Comparison of ENCODE assay signal across 8 cellular contexts in genomic region chr17:42323268-42323773, GRCh38. TPM values are rescaled to one million over a fixed set of nuclear protein-coding genes. Genes with fewer than 3 reads are reported as not detected.
DNase-seq lines count a peak whose midpoint lies in the region; FAIRE-seq and TF ChIP-seq lines count a peak whose summit lies in the region.
"Had no signal": no experiment of that assay in that cellular context is flagged by ENCODE, and none has a peak within 500 bp of the region (broad histone marks: within the 10 kb centered on the region; RNA-seq: fewer than 3 reads in every experiment).

No MANE protein-coding gene starts in this region.

- H3K4me2 ChIP-seq in H9 (ENCODE audit: insufficient read depth, insufficient read length, low read length): no peak overlapping the region

- no peaks in the 10 kb centered on the region for H3K23me2 ChIP-seq in H9 (ENCODE audit: insufficient read length, low read depth, low read length, poor library complexity, severe bottlenecking)

- TF ChIP-seq CTCF in H9 (conservative IDR thresholded peaks at IDR 0.05): no peak
- TF ChIP-seq CTCF in neutrophil (IDR thresholded peaks at IDR 0.05): no peak

- H2BK20ac ChIP-seq in H9 (ENCODE audit: low read depth, low read length, poor library complexity, severe bottlenecking): no peak overlapping the region

- no peaks in the 10 kb centered on the region for H3K79me2 ChIP-seq in H9 (ENCODE audit: insufficient read depth, low read length)

- CTCF ChIA-PET in CD4-positive, alpha-beta memory T cell (lab: Charles Lee; ENCODE audit: partially characterized antibody): interaction anchor here (0.7 to 21.6 kb wide), 11 partner anchors 10 to 118 kb away, joined by 3 to 504 read pairs (median 5); partner anchors contain the start of genes CAVIN1 and STAT3

- no peaks in the 10 kb centered on the region for H3K79me1 ChIP-seq in H9 (ENCODE audit: insufficient read depth, low read depth, low read length, poor library complexity, severe bottlenecking)

- H3K18ac ChIP-seq in H9 (ENCODE audit: insufficient read length, low read depth, low read length): no peak overlapping the region

- intact Hi-C loops in CD4-positive, alpha-beta memory T cell (cut with micrococcal nuclease): loop anchor here (5.0 kb wide), 1 partner anchor 64 kb away; the partner anchor contains the start of gene STAT3

- no peak overlapping the region for H4K5ac ChIP-seq in H9 (ENCODE audit: insufficient read length, low read depth, low read length)

- H3K4me3 Mint-ChIP-seq in CD4-positive, alpha-beta memory T cell: peak overlapping the region in 2 of 8 donors; percentile 6 to 22
- H3K4me3 Mint-ChIP-seq in H9: no peak overlapping the region
- H3K4me3 Mint-ChIP-seq in activated naive CD8-positive, alpha-beta T cell: no peak overlapping the region

- H3K27ac Mint-ChIP-seq in CD4-positive, alpha-beta memory T cell: peak overlapping the region; percentile 68 to 94 (median 81)
- H3K27ac Mint-ChIP-seq in H9: peak overlapping the region; percentile 44 to 86 (median 80); a peak in 2 of 7 replicates
- H3K27ac Mint-ChIP-seq in activated naive CD8-positive, alpha-beta T cell: peak overlapping the region; percentile 43

- no peak overlapping the region for H3T11ph ChIP-seq in H9 (ENCODE audit: low read length)

- no peak overlapping the region for H3K27ac ChIP-seq in CD4-positive, alpha-beta memory T cell (ENCODE audit: low read depth, low read length)
- H3K27ac ChIP-seq in H9 (ENCODE audit: insufficient read length, low read depth, low read length) (no peak overlapping the region), neutrophil (peak overlapping the region; percentile 61)

- no peak overlapping the region for H3K14ac ChIP-seq in H9 (ENCODE audit: insufficient read depth, low read length)

- no peaks in the 10 kb centered on the region for H3K27me3 Mint-ChIP-seq in CD4-positive, alpha-beta memory T cell
- no peaks in the 10 kb centered on the region for H3K27me3 Mint-ChIP-seq in H9 (ENCODE audit: low read depth)
- no peaks in the 10 kb centered on the region for H3K27me3 Mint-ChIP-seq in activated naive CD8-positive, alpha-beta T cell

- no peak overlapping the region for H4K91ac ChIP-seq in H9 (ENCODE audit: insufficient read length, low read depth, low read length)

- no peak overlapping the region for H2BK5ac ChIP-seq in H9 (ENCODE audit: insufficient read length, low read length)

- no peak overlapping the region for H2BK120ac ChIP-seq in H9 (ENCODE audit: low read depth, low read length, poor library complexity, severe bottlenecking)

- H3K27me3 ChIP-seq in CD4-positive, alpha-beta memory T cell (ENCODE audit: insufficient read depth, low read length): no peaks in the 10 kb centered on the region
- H3K27me3 ChIP-seq in H9 (ENCODE audit: insufficient read depth, low read length) (no peaks in the 10 kb centered on the region), neutrophil (no peaks in the 10 kb centered on the region)

- no peak overlapping the region for H2BK12ac ChIP-seq in H9 (ENCODE audit: insufficient read length, low read depth, low read length)

- POLR2A ChIA-PET in CD4-positive, alpha-beta memory T cell (lab: Charles Lee; ENCODE audit: partially characterized antibody): interaction anchor here (1.0 to 4.3 kb wide), 5 partner anchors 9 to 83 kb away, joined by 3 to 30 read pairs (median 8); partner anchors contain the start of gene STAT3

- H3K9me3 ChIP-seq in CD4-positive, alpha-beta memory T cell (ENCODE audit: control insufficient read depth in 1 of 2, low read length in 2 of 2): no peaks in the 10 kb centered on the region
- H3K9me3 ChIP-seq in H9 (ENCODE audit: control insufficient read depth, low read depth, low read length) (no peaks in the 10 kb centered on the region), neutrophil (peaks cover 6% of the 10 kb centered on the region)

- no peak for DNase-seq in CD4-positive, alpha-beta memory T cell
- DNase-seq in H9 (no peak), GOT3 (lab: John Stamatoyannopoulos, UW) (no peak), GM12892 (ENCODE audit: insufficient read length) (no peak), HK-2 (ENCODE audit: unreplicated experiment) (no peak)

- no peak overlapping the region for H2BK15ac ChIP-seq in H9 (ENCODE audit: low read depth, low read length)

- no peak overlapping the region for H2AFZ ChIP-seq in H9 (ENCODE audit: low read length)

- no peak overlapping the region for H3K4ac ChIP-seq in H9 (ENCODE audit: low read depth, low read length)

- H3K56ac ChIP-seq in H9 (ENCODE audit: insufficient read length, low read depth, low read length): no peak overlapping the region

- no peak overlapping the region for H3K4me3 ChIP-seq in CD4-positive, alpha-beta memory T cell (ENCODE audit: low read length in 2 of 2)
- no peak overlapping the region for H3K4me3 ChIP-seq in neutrophil (ENCODE audit: low read depth in 1 of 2, low read length in 1 of 2)

- peaks cover 42 to 66% of the 10 kb centered on the region in 2 donors for H3K36me3 Mint-ChIP-seq in CD4-positive, alpha-beta memory T cell
- peaks cover 52 to 79% (median 63%) of the 10 kb centered on the region in 3 experiments for H3K36me3 Mint-ChIP-seq in H9 (ENCODE audit: insufficient read depth in 1 of 3, low read depth in 3 of 3)
- H3K36me3 Mint-ChIP-seq in activated naive CD8-positive, alpha-beta T cell: peaks cover 16% of the 10 kb centered on the region

- H3K36me3 ChIP-seq in CD4-positive, alpha-beta memory T cell (ENCODE audit: insufficient read depth, low read length): peaks cover 31% of the 10 kb centered on the region
- H3K36me3 ChIP-seq in neutrophil: peaks cover 100% of the 10 kb centered on the region

- H3K4me1 ChIP-seq in CD4-positive, alpha-beta memory T cell (ENCODE audit: insufficient read depth, low read length): peaks cover 24% of the 10 kb centered on the region
- H3K4me1 ChIP-seq in H9 (ENCODE audit: insufficient read depth, low read length): no peaks in the 10 kb centered on the region
- H3K4me1 ChIP-seq in neutrophil (ENCODE audit: control insufficient read depth in 1 of 2, insufficient read depth in 1 of 2, low read depth in 1 of 2, low read length in 1 of 2): peaks cover 13 to 15% of the 10 kb centered on the region in 2 experiments

- TF ChIP-seq POLR2A in GM12892 (IDR thresholded peaks at IDR 0.05; ENCODE audit: low read depth, low read length): no peak

- peaks cover 0 to 3% (median 0%) of the 10 kb centered on the region in 8 donors for H3K9me3 Mint-ChIP-seq in CD4-positive, alpha-beta memory T cell
- no peaks in the 10 kb centered on the region for H3K9me3 Mint-ChIP-seq in H9
- no peaks in the 10 kb centered on the region for H3K9me3 Mint-ChIP-seq in activated naive CD8-positive, alpha-beta T cell (ENCODE audit: low read depth)

- H3K23ac ChIP-seq in H9 (ENCODE audit: insufficient read length, low read depth, low read length): no peak overlapping the region

- no peak overlapping the region for H3K9ac ChIP-seq in H9 (ENCODE audit: extremely low read depth, insufficient read length, low read length)

- no peak overlapping the region for H4K8ac ChIP-seq in H9 (replicated peaks; ENCODE audit: insufficient read length, low read depth, low read length)

- H2AK5ac ChIP-seq in H9 (ENCODE audit: insufficient read length, low read length): no peak overlapping the region

- no peaks in the 10 kb centered on the region for H4K20me1 ChIP-seq in H9 (ENCODE audit: control insufficient read depth, insufficient read depth, insufficient read length)

- FAIRE-seq in GM12892 (lab: Jason Lieb, UNC): no peak
- FAIRE-seq: frontal cortex had no signal

- WGBS in H9 (ENCODE audit: extremely low coverage, insufficient read length, low lambda C conversion rate): no CpG with 5 or more reads among the region's 5 CpGs

- peaks cover 18 to 43% (median 29%) of the 10 kb centered on the region in 4 donors for H3K4me1 Mint-ChIP-seq in CD4-positive, alpha-beta memory T cell
- H3K4me1 Mint-ChIP-seq in H9: peaks cover 20 to 23% of the 10 kb centered on the region in 2 experiments
- H3K4me1 Mint-ChIP-seq in activated naive CD8-positive, alpha-beta T cell (ENCODE audit: low read depth): peaks cover 43% of the 10 kb centered on the region

RNA-seq across cellular contexts. Expression of gene STAT5A, which starts 35.0 kb away (rescaled TPM):
- total RNA-seq in CD4-positive, alpha-beta memory T cell: 100 to 1,000 TPM; 130 to 133 TPM
- 10 to 100 TPM; 66.7 to 94.6 TPM for polyA plus RNA-seq in CD4-positive, alpha-beta memory T cell
- 4.3 and 6.4 TPM in 2 replicates for total RNA-seq in H9 (2021)
- 48.4 TPM for polyA plus RNA-seq in GM12892 (2012; ENCODE audit: missing spikeins)

RNA-seq across cellular contexts. Expression of gene STAT5B, which starts 47.1 kb away (rescaled TPM):
- total RNA-seq in CD4-positive, alpha-beta memory T cell: 100 to 1,000 TPM; 244 to 261 TPM
- 100 to 1,000 TPM in 1 of 2 donors, 10 to 100 TPM in 1; 91.3 to 146 TPM for polyA plus RNA-seq in CD4-positive, alpha-beta memory T cell
- 42.9 and 46.2 TPM in 2 replicates for total RNA-seq in H9 (2021)
- polyA plus RNA-seq in GM12892 (2012; ENCODE audit: missing spikeins): 40.7 TPM

Comparison
In these comparisons a context has a peak if more than half of its experiments do, and no peak if none do; other contexts are left out.
1. RNA of gene STAT5A, which starts 35.0 kb away (total RNA-seq): 130 to 133 TPM in CD4-positive, alpha-beta memory T cell; 4.3 to 6.4 TPM in H9; every median in the first group is over 10 times any median in the second.
2. Peak in every context shown above with its lines, with median percentiles within 50 percentile points of each other: H3K27ac Mint-ChIP-seq.